In genomic region chr22:31734512-31734911, GRCh38 we compare ENCODE assay signal across 10 cellular contexts. TPM values are rescaled to one million over a fixed set of nuclear protein-coding genes. Genes with fewer than 3 reads are reported as not detected.
A peak's percentile ranks its signal among the peaks of the same experiment; 100 is the strongest.
DNase-seq lines count a peak whose midpoint lies in the region; ATAC-seq, FAIRE-seq and TF ChIP-seq lines count a peak whose summit lies in the region.
"Had no signal": no experiment of that assay in that cellular context is flagged by ENCODE, and none has a peak within 500 bp of the region (broad histone marks: within the 10 kb centered on the region; RNA-seq: fewer than 3 reads in every experiment).

No MANE protein-coding gene starts in this region.

- peak overlapping the region; percentile 4 for H3K27ac ChIP-seq in fibroblast of lung (ENCODE audit: insufficient read depth, low read length)
- H3K27ac ChIP-seq: pancreas had no signal

- H3K36me3 ChIP-seq in fibroblast of lung (ENCODE audit: control insufficient read depth, insufficient read depth, low read length) = no peaks in the 10 kb centered on the region
- H3K36me3 ChIP-seq: pancreas had no signal

- no peak overlapping the region for H3K4me3 ChIP-seq in fibroblast of lung (replicated peaks in 1 of 4; ENCODE audit: control extremely low read depth in 1 of 4, insufficient read depth in 1 of 4, low read depth in 3 of 4, low read length in 4 of 4)
- no peak overlapping the region for H3K4me3 ChIP-seq in skeletal muscle cell (ENCODE audit: low read depth, low read length)
- H3K4me3 ChIP-seq: pancreas had no signal

- H4K20me1 ChIP-seq in fibroblast of lung (ENCODE audit: control insufficient read depth, extremely low read depth, insufficient read depth, low read length) = no peaks in the 10 kb centered on the region

- no peak for TF ChIP-seq CTCF in fibroblast of lung (conservative IDR thresholded peaks at IDR 0.05 in 1 of 2, IDR thresholded peaks at IDR 0.05 in 1 of 2; ENCODE audit: low read depth in 1 of 2, low read length in 2 of 2)

- no peak overlapping the region for H3K9ac ChIP-seq in fibroblast of lung (ENCODE audit: insufficient read depth, low read length)

- DNase-seq in GM12891 (ENCODE audit: insufficient read length, low spot score) (no peak), fibroblast of lung (ENCODE audit: low read depth in 2 of 2) (peak; percentile 48 to 84), skeletal muscle cell (ENCODE audit: low read depth) (peak; percentile 44), NCI-H510A (lab: John Stamatoyannopoulos, UW) (no peak), AML-193 (lab: John Stamatoyannopoulos, UW) (no peak)
- DNase-seq: activated CD8-positive, alpha-beta memory T cell treated with anti-CD3 and anti-CD28 coated beads, Interleukin-2, amount 10 ng/mL, durations not matched to agents 7 days and 5 days; hypothalamus; pancreas had no signal

- H3K4me1 ChIP-seq in fibroblast of lung (ENCODE audit: control insufficient read depth, extremely low read depth, insufficient read depth, low read length) = no peaks in the 10 kb centered on the region

- peak overlapping the region; percentile 26 for H3K4me2 ChIP-seq in fibroblast of lung (ENCODE audit: extremely low read depth, insufficient read depth, low read length)

- TF ChIP-seq POLR2A in GM12891 (IDR thresholded peaks at IDR 0.05; ENCODE audit: low read depth, low read length) = no peak

- FAIRE-seq in GM12891 (lab: Jason Lieb, UNC) = peak; percentile 33
- FAIRE-seq: pancreas had no signal

- no peaks in the 10 kb centered on the region for H3K9me3 ChIP-seq in fibroblast of lung (ENCODE audit: control insufficient read depth, insufficient read depth, low read depth, low read length)
- H3K9me3 ChIP-seq: pancreas had no signal

- H3K27me3 ChIP-seq in fibroblast of lung (ENCODE audit: control insufficient read depth, insufficient read depth, low read length) = no peaks in the 10 kb centered on the region
- H3K27me3 ChIP-seq: pancreas had no signal

- H3K79me2 ChIP-seq in fibroblast of lung (ENCODE audit: control insufficient read depth, insufficient read depth, low read length) = peaks cover 23% of the 10 kb centered on the region

- ATAC-seq in SK-N-SH treated with all-trans-retinoic acid at 6 μM for 48 hours (peak; percentile 51), GM19035 (IDR thresholded peaks at IDR 0.05; ENCODE audit: unreplicated experiment) (no peak)
- ATAC-seq: activated CD8-positive, alpha-beta memory T cell treated with anti-CD3 and anti-CD28 coated beads, Interleukin-2, amount 10 ng/mL, durations not matched to agents 7 days and 5 days; pancreas had no signal

- H2AFZ ChIP-seq in fibroblast of lung (ENCODE audit: low read length) = no peak overlapping the region

TF ChIP-seq in GM12891, 5 proteins besides CTCF, POLR2A, EP300 and RAD21:
- TF ChIP-seq TAF1 (IDR thresholded peaks at IDR 0.05; ENCODE audit: low read depth, low read length) (no peak), PAX5 (IDR thresholded peaks at IDR 0.05; ENCODE audit: insufficient read depth, low read length, severe bottlenecking) (no peak), SPI1 (IDR thresholded peaks at IDR 0.05; ENCODE audit: low read depth, low read length) (no peak), POLR2AphosphoS5 (IDR thresholded peaks at IDR 0.05; ENCODE audit: low read depth, low read length) (no peak), POU2F2 (IDR thresholded peaks at IDR 0.05; ENCODE audit: low read depth, low read length) (no peak)

TF ChIP-seq in SK-N-SH treated with all-trans-retinoic acid at 6 μM for 48 hours, 23 proteins besides CTCF, POLR2A, EP300 and RAD21 (continues in another document):
- no peak for TF ChIP-seq ISL1 (CRISPR knock-in tag; IDR thresholded peaks at IDR 0.05)
- TF ChIP-seq OSR1 (CRISPR knock-in tag; IDR thresholded peaks at IDR 0.05) = no peak
- TF ChIP-seq CSRNP3 (CRISPR knock-in tag; IDR thresholded peaks at IDR 0.05) = no peak
- no peak for TF ChIP-seq ZFP3 (CRISPR knock-in tag; IDR thresholded peaks at IDR 0.05)
- TF ChIP-seq, protein P1, sequence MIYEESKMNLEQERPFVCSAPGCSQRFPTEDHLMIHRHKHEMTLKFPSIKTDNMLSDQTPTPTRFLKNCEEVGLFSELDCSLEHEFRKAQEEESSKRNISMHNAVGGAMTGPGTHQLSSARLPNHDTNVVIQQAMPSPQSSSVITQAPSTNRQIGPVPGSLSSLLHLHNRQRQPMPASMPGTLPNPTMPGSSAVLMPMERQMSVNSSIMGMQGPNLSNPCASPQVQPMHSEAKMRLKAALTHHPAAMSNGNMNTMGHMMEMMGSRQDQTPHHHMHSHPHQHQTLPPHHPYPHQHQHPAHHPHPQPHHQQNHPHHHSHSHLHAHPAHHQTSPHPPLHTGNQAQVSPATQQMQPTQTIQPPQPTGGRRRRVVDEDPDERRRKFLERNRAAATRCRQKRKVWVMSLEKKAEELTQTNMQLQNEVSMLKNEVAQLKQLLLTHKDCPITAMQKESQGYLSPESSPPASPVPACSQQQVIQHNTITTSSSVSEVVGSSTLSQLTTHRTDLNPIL (CRISPR knock-in tag; IDR thresholded peaks at IDR 0.05; ENCODE audit: low read depth) = no peak
- TF ChIP-seq ZFP30 (CRISPR knock-in tag; IDR thresholded peaks at IDR 0.05) = no peak
- TF ChIP-seq ZNF565 (CRISPR knock-in tag; conservative IDR thresholded peaks at IDR 0.05; ENCODE audit: low read depth) = no peak
- TF ChIP-seq TCF4 (CRISPR knock-in tag; IDR thresholded peaks at IDR 0.05; ENCODE audit: borderline replicate concordance) = no peak
- TF ChIP-seq PPARA (CRISPR knock-in tag; IDR thresholded peaks at IDR 0.05; ENCODE audit: borderline replicate concordance) = no peak
- TF ChIP-seq RARB (CRISPR knock-in tag; IDR thresholded peaks at IDR 0.05) = no peak
- no peak for TF ChIP-seq GLIS3 (CRISPR knock-in tag; IDR thresholded peaks at IDR 0.05)
- no peak for TF ChIP-seq ZNF8 (CRISPR knock-in tag; IDR thresholded peaks at IDR 0.05)
- TF ChIP-seq, protein P2, sequence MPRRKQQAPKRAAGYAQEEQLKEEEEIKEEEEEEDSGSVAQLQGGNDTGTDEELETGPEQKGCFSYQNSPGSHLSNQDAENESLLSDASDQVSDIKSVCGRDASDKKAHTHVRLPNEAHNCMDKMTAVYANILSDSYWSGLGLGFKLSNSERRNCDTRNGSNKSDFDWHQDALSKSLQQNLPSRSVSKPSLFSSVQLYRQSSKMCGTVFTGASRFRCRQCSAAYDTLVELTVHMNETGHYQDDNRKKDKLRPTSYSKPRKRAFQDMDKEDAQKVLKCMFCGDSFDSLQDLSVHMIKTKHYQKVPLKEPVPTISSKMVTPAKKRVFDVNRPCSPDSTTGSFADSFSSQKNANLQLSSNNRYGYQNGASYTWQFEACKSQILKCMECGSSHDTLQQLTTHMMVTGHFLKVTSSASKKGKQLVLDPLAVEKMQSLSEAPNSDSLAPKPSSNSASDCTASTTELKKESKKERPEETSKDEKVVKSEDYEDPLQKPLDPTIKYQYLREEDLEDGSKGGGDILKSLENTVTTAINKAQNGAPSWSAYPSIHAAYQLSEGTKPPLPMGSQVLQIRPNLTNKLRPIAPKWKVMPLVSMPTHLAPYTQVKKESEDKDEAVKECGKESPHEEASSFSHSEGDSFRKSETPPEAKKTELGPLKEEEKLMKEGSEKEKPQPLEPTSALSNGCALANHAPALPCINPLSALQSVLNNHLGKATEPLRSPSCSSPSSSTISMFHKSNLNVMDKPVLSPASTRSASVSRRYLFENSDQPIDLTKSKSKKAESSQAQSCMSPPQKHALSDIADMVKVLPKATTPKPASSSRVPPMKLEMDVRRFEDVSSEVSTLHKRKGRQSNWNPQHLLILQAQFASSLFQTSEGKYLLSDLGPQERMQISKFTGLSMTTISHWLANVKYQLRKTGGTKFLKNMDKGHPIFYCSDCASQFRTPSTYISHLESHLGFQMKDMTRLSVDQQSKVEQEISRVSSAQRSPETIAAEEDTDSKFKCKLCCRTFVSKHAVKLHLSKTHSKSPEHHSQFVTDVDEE (CRISPR knock-in tag; IDR thresholded peaks at IDR 0.05) = no peak
- no peak for TF ChIP-seq BACH2 (CRISPR knock-in tag; IDR thresholded peaks at IDR 0.05; ENCODE audit: borderline replicate concordance)
- TF ChIP-seq, protein P3, sequence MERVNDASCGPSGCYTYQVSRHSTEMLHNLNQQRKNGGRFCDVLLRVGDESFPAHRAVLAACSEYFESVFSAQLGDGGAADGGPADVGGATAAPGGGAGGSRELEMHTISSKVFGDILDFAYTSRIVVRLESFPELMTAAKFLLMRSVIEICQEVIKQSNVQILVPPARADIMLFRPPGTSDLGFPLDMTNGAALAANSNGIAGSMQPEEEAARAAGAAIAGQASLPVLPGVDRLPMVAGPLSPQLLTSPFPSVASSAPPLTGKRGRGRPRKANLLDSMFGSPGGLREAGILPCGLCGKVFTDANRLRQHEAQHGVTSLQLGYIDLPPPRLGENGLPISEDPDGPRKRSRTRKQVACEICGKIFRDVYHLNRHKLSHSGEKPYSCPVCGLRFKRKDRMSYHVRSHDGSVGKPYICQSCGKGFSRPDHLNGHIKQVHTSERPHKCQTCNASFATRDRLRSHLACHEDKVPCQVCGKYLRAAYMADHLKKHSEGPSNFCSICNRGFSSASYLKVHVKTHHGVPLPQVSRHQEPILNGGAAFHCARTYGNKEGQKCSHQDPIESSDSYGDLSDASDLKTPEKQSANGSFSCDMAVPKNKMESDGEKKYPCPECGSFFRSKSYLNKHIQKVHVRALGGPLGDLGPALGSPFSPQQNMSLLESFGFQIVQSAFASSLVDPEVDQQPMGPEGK (CRISPR knock-in tag; IDR thresholded peaks at IDR 0.05; ENCODE audit: borderline replicate concordance) = no peak
- no peak for TF ChIP-seq TOX (CRISPR knock-in tag; IDR thresholded peaks at IDR 0.05; ENCODE audit: borderline replicate concordance)

RNA-seq across cellular contexts. Expression of gene PRR14L, which starts 15.4 kb away (rescaled TPM):
- 7.9 TPM for polyA plus RNA-seq in GM12891 (2012; ENCODE audit: low read depth, missing spikeins)
- 14.4 and 17.3 TPM in 2 replicates for total RNA-seq in fibroblast of lung
- polyA plus RNA-seq in fibroblast of lung = 14.4 and 14.7 TPM in 2 replicates
- polyA plus RNA-seq in fibroblast of lung (2012) = 8.9 and 10.6 TPM in 2 replicates
- polyA minus RNA-seq in fibroblast of lung (ENCODE audit: low replicate concordance) = 67.4 and 75.5 TPM in 2 replicates

RNA-seq across cellular contexts. Expression of gene DEPDC5, which starts 19.3 kb away (rescaled TPM):
- polyA plus RNA-seq in GM12891 (2012; ENCODE audit: low read depth, missing spikeins) = 7.6 TPM
- total RNA-seq in fibroblast of lung = 8.2 and 10.4 TPM in 2 replicates
- polyA plus RNA-seq in fibroblast of lung = 9.8 and 10.7 TPM in 2 replicates
- 7.4 and 7.7 TPM in 2 replicates for polyA plus RNA-seq in fibroblast of lung (2012)
- polyA minus RNA-seq in fibroblast of lung (ENCODE audit: low replicate concordance) = 14.5 and 32.5 TPM in 2 replicates

Comparison
In these comparisons a context has a peak if more than half of its experiments do, and no peak if none do; other contexts are left out.
1. DNase-seq: peak in fibroblast of lung (2 of 2) and skeletal muscle cell (single experiment); none in GM12891 (single experiment), NCI-H510A (single experiment) and AML-193 (0 of 2).